Comparison of ENCODE assay signal across 8 cellular contexts in the genomic region with DNA sequence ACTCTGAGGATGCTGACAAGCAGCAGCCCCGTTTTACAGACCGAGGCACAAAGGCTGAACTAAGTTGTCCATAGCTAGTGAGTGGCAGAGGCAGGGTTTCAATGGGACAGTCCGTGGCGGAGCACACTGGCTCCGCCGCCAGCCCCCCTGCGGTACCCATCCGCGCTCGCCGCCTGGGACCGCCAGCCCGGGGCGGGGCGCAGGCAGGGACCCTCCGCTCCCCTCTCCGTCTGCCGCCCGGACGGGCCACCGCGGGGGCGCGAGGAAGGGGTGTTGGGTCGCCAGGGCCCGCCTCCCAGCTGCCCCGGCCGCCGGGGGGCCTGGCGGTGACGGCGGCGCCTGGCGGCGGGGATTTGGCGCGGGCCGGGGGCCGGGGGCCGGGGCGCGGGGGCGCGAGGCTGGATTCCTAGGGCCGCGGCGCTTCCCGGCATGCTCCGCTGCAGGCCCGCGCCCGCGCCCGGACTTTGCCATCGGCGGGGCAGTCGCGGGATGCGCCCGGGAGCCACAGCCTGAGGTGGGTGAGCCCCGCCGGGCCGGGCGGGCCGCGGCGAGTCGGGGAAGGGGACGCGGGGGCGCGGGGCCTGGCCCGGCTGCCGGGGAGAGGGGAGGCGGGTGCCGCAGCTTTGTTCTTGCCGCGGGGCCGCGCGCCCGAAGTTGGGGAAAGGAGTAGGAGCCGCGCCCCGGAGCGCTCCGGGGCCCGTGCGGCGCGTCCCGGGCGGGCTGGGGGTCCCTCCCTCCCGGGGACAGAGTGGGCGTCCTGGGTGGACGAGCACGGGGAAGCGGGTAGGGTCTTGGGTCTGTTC. TPM values are rescaled to one million over a fixed set of nuclear protein-coding genes. Genes with fewer than 3 reads are reported as not detected.
DNase-seq lines count a peak whose midpoint lies in the region; ATAC-seq and TF ChIP-seq lines count a peak whose summit lies in the region.

TSS of gene TMEM98 (plus strand) at position 430 of the 803 bp plus-strand sequence. CDS start 3,376 bp downstream, outside the sequence.

- ATAC-seq in GM18511 (IDR thresholded peaks at IDR 0.05; ENCODE audit: unreplicated experiment) (no peak), HG03135 (IDR thresholded peaks at IDR 0.05; ENCODE audit: unreplicated experiment) (no peak)

- intact Hi-C loops in T-helper 2 cell treated with Interferon-gamma antibody and Interleukin-4, amounts not matched to agents 100 ng/mL and 5 ng/mL, for 36 hours (cut with micrococcal nuclease) = no loop called here

- H3K27me3 ChIP-seq in muscle layer of colon (ENCODE audit: control insufficient read depth in 1 of 2, insufficient read depth in 2 of 2, low read length in 2 of 2) = no peaks in the 10 kb centered on the region

- no peaks in the 10 kb centered on the region for H3K36me3 ChIP-seq in muscle layer of colon (ENCODE audit: insufficient read depth, low read length)

- peak within 1 kb of the TSS; percentile 15 for H3K9ac ChIP-seq in muscle layer of colon (ENCODE audit: low read length)

- no peak within 1 kb of the TSS for H3K27ac ChIP-seq in muscle layer of colon (ENCODE audit: low read depth, low read length)

- H3K4me1 ChIP-seq in muscle layer of colon (ENCODE audit: insufficient read depth, low read length) = peaks cover 5% of the 10 kb centered on the region

- peak within 1 kb of the TSS; percentile 43 for H3K4me3 ChIP-seq in fibroblast of mammary gland (ENCODE audit: control insufficient read depth, low read depth, low read length)
- H3K4me3 ChIP-seq in muscle layer of colon (ENCODE audit: low read depth in 1 of 2, low read length in 2 of 2) = peak within 1 kb of the TSS; percentile 48 to 68

- no peaks in the 10 kb centered on the region for H3K9me3 ChIP-seq in muscle layer of colon (ENCODE audit: low read length)

- peak; percentile 10 for DNase-seq in activated CD4-positive, alpha-beta T cell treated with anti-CD3 and anti-CD28 coated beads for 48 hours
- no peak for DNase-seq in activated CD4-positive, alpha-beta T cell treated with anti-CD3 and anti-CD28 coated beads, Interleukin-2, amount 50 U/mL, for 1 hour
- DNase-seq in fibroblast of mammary gland (ENCODE audit: low read depth) = no peak
- no peak for DNase-seq in ureter (ENCODE audit: low spot score)

- TF ChIP-seq CTCF in fibroblast of mammary gland (conservative IDR thresholded peaks at IDR 0.05; ENCODE audit: control insufficient read depth, insufficient read depth, low read depth, low read length) = no peak

RNA-seq across cellular contexts. Expression of gene TMEM98, which starts in this region (rescaled TPM):
- total RNA-seq in T-helper 2 cell treated with Interferon-gamma antibody and Interleukin-4, amounts not matched to agents 100 ng/mL and 5 ng/mL, for 36 hours = 10.5 and 12.2 TPM in 2 replicates
- total RNA-seq in ureter = 41.9 TPM
